ENCODE assay signal across 8 cellular contexts in the genomic region with DNA sequence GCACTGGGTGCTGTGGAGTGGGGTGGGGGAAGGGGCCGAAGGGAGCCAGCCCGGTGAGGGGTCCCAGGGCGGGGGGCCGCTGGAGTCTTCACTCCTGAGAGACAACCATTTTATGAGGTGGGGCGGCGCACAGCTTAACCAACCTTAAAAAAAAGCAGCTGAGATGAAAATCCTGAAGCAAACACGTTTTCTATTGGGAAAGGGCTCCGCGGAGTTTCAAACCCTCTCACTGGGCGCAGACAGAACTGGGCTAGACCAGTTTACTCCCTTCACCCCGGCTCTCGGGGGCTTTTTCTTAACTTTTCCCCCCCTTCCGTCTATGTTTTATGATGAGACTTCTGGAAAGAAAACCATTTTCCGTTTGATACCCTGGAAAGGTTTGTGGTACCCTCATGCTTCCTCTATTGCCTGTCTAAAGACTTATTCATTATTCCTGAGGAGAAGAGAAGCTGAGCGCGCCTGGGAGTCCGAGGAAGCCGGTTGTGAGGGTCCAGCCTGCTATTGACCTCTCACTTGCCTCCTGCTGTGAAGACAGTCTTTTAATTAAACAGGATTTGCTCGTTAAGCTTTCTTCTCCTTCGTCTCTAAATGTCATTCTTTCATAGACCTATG.
DNase-seq lines count a peak whose midpoint lies in the region; TF ChIP-seq lines count a peak whose summit lies in the region.

No MANE protein-coding gene starts in this region.

- no peaks in the 10 kb centered on the region for H3K36me3 ChIP-seq in parathyroid adenoma (ENCODE audit: control insufficient read depth, insufficient read depth, low read length)

- no peaks in the 10 kb centered on the region for H3K9me3 ChIP-seq in parathyroid adenoma (ENCODE audit: control insufficient read depth, low read length)

- peaks cover 7% of the 10 kb centered on the region for H3K4me1 ChIP-seq in parathyroid adenoma

- H3K27me3 ChIP-seq in parathyroid adenoma (ENCODE audit: control insufficient read depth, insufficient read depth, low read length) = no peaks in the 10 kb centered on the region

- H2AFZ ChIP-seq in parathyroid adenoma = peak overlapping the region; percentile 89

- no peak overlapping the region for H3K9ac ChIP-seq in parathyroid adenoma

- POLR2A ChIA-PET in RWPE1 (lab: Yijun Ruan, JAX; ENCODE audit: low non-redundant PET) = interaction anchor here (0.6 to 1.3 kb wide), 3 partner anchors 123 to 301 kb away, joined by 3 to 7 read pairs (median 3); no protein-coding TSS in a partner anchor

- CTCF ChIA-PET in RWPE1 (lab: Yijun Ruan, JAX) = interaction anchor here (0.6 to 2.9 kb wide), 18 partner anchors 9 to 430 kb away, joined by 3 to 73 read pairs (median 6); partner anchors contain the start of gene EFCAB5

- peak in 2 of 3 experiments; percentile 4 to 19 for DNase-seq in stimulated activated CD4-positive, alpha-beta T cell treated with anti-CD3 and anti-CD28 coated beads, TNF-alpha, amount 100 ng/mL, for 4 hours (ENCODE audit: low read depth in 3 of 3)
- DNase-seq in stimulated activated CD4-positive, alpha-beta T cell treated with anti-CD3 and anti-CD28 coated beads, Interleukin-2, amount 100 ng/mL, for 48 hours = no peak
- no peak for DNase-seq in RWPE1 (ENCODE audit: low spot score)
- no peak for DNase-seq in fibroblast of pulmonary artery (ENCODE audit: low read depth)
- DNase-seq in HCEC 1CT = no peak
- DNase-seq in activated CD8-positive, alpha-beta memory T cell treated with anti-CD3 and anti-CD28 coated beads, Interleukin-2, amount 50 U/mL, for 48 hours = no peak
- DNase-seq in D341Med (ENCODE audit: low spot score) = no peak

- TF ChIP-seq CTCF in RWPE1 (conservative IDR thresholded peaks at IDR 0.05; ENCODE audit: low read depth) = no peak
- no peak for TF ChIP-seq CTCF in fibroblast of pulmonary artery (IDR thresholded peaks at IDR 0.05; ENCODE audit: low read length, missing control alignments)
- TF ChIP-seq CTCF in parathyroid adenoma (IDR thresholded peaks at IDR 0.05) = no peak

- H3K4me2 ChIP-seq in parathyroid adenoma (ENCODE audit: low read length) = peak overlapping the region; percentile 80

- H3K79me2 ChIP-seq in parathyroid adenoma = peaks cover 13% of the 10 kb centered on the region

- H3K27ac ChIP-seq in RWPE1 (peak overlapping the region; percentile 96), parathyroid adenoma (peak overlapping the region; percentile 68)

- H3K4me3 ChIP-seq in fibroblast of pulmonary artery (replicated peaks; ENCODE audit: low read depth, low read length) (peak overlapping the region; percentile 89), parathyroid adenoma (ENCODE audit: low read depth, low read length) (peak overlapping the region; percentile 83)

Comparison
In these comparisons a context has a peak if more than half of its experiments do, and no peak if none do; other contexts are left out.
1. DNase-seq: peak in stimulated activated CD4-positive, alpha-beta T cell treated with anti-CD3 and anti-CD28 coated beads, TNF-alpha, amount 100 ng/mL, for 4 hours (2 of 3); none in stimulated activated CD4-positive, alpha-beta T cell treated with anti-CD3 and anti-CD28 coated beads, Interleukin-2, amount 100 ng/mL, for 48 hours (0 of 2), RWPE1 (single experiment), fibroblast of pulmonary artery (single experiment), HCEC 1CT (single experiment), activated CD8-positive, alpha-beta memory T cell treated with anti-CD3 and anti-CD28 coated beads, Interleukin-2, amount 50 U/mL, for 48 hours (single experiment) and D341Med (single experiment).